Comparison of ENCODE assay signal across 23 cellular contexts in genomic region chr13:50090211-50090610, GRCh38.
DNase-seq lines count a peak whose midpoint lies in the region; ATAC-seq, FAIRE-seq and TF ChIP-seq lines count a peak whose summit lies in the region.
"Had no signal": no experiment of that assay in that cellular context is flagged by ENCODE, and none has a peak within 500 bp of the region (broad histone marks: within the 10 kb centered on the region; RNA-seq: fewer than 3 reads in every experiment).

No MANE protein-coding gene starts in this region.

- H3K27ac ChIP-seq in liver (ENCODE audit: low read depth in 1 of 2, low read length in 2 of 2) (peak overlapping the region; percentile 7 to 28), HepG2 (ENCODE audit: extremely low read length, insufficient read depth, low read length) (no peak overlapping the region), small intestine (ENCODE audit: low read depth in 1 of 2, low read length in 1 of 2) (no peak overlapping the region)
- H3K27ac ChIP-seq: 22Rv1 had no signal

- no peak for TF ChIP-seq POLR2A in HepG2 (IDR thresholded peaks at IDR 0.05; ENCODE audit: insufficient read depth in 1 of 2, low read depth in 2 of 2, low read length in 2 of 2)

- FAIRE-seq in HepG2 (lab: Jason Lieb, UNC) (no peak), TTC549 (lab: Jason Lieb, UNC) (peak; percentile 5), frontal cortex (lab: Jason Lieb, UNC) (peak; percentile 56), small intestine (lab: Jason Lieb, UNC) (no peak)
- FAIRE-seq: D721Med, G401.6, GM12891, GM19239, HTR-8/SVneo had no signal

- H3K27me3 ChIP-seq in liver (ENCODE audit: control insufficient read depth in 4 of 4, insufficient read depth in 4 of 4, low read length in 3 of 4) (no peaks in the 10 kb centered on the region), HepG2 (ENCODE audit: control insufficient read depth in 1 of 2, insufficient read depth in 2 of 2, low read length in 2 of 2) (no peaks in the 10 kb centered on the region), small intestine (ENCODE audit: control insufficient read depth in 2 of 2, insufficient read depth in 2 of 2, low read length in 2 of 2) (no peaks in the 10 kb centered on the region)
- H3K27me3 ChIP-seq: BE2C had no signal

- no peak overlapping the region for H3K4me2 ChIP-seq in HepG2 (ENCODE audit: low read depth, low read length)

- ATAC-seq in HepG2 = no peak
- ATAC-seq: HCT116 had no signal

- in situ Hi-C loops in HepG2 (cut with HindIII; ENCODE audit: extremely low pct_ligation_motif_present, low pct_unique_long_range_greater_than_20kb) = no loop called here

- H3K4me1 ChIP-seq in liver (ENCODE audit: control insufficient read depth in 4 of 4, insufficient read depth in 4 of 4, low read length in 3 of 4) (peaks cover 7 to 20% (median 10%) of the 10 kb centered on the region in 4 donors), HepG2 (ENCODE audit: insufficient read depth, low read length) (peaks cover 38% of the 10 kb centered on the region), small intestine (ENCODE audit: control insufficient read depth in 2 of 2, insufficient read depth in 1 of 2, low read depth in 1 of 2, low read length in 1 of 2) (peaks cover 0 to 10% of the 10 kb centered on the region in 2 donors)
- H3K4me1 ChIP-seq: BE2C, Caco-2 had no signal

- POLR2A ChIA-PET in HepG2 (lab: Yijun Ruan, JAX) = interaction anchor here (3.0 kb wide), 1 partner anchor 34 kb away, joined by 10 read pairs; no protein-coding TSS in a partner anchor

- H3K79me2 ChIP-seq in HepG2 (ENCODE audit: insufficient read depth, low read length) = peaks cover 74% of the 10 kb centered on the region

- H3K36me3 ChIP-seq in liver (ENCODE audit: control insufficient read depth in 4 of 4, insufficient read depth in 3 of 4, low read depth in 1 of 4, low read length in 3 of 4) = peaks cover 0 to 3% (median under 1%) of the 10 kb centered on the region in 4 donors
- peaks cover 0 to 3% of the 10 kb centered on the region in 2 experiments; a peak in 1 of 5 replicates for H3K36me3 ChIP-seq in HepG2 (replicated peaks in 1 of 2; ENCODE audit: control insufficient read depth in 1 of 2, insufficient read depth in 2 of 2, low read length in 2 of 2)
- no peaks in the 10 kb centered on the region for H3K36me3 ChIP-seq in small intestine (ENCODE audit: control insufficient read depth in 2 of 2, insufficient read depth in 2 of 2, low read length in 2 of 2)
- H3K36me3 ChIP-seq: BE2C had no signal

- WGBS in liver = 56% methylated on average over 5 of the region's 5 CpGs
- WGBS in HepG2 (ENCODE audit: low lambda C conversion rate) = 96% methylated on average over 5 of the region's 5 CpGs
- 91 to 98% (median 96%) methylated on average over 5 of the region's 5 CpGs for WGBS in small intestine, 3 donors

- H3K9me3 ChIP-seq in liver (ENCODE audit: control insufficient read depth in 4 of 4, low read length in 3 of 4) (no peaks in the 10 kb centered on the region), HepG2 (ENCODE audit: low read length) (no peaks in the 10 kb centered on the region), small intestine (ENCODE audit: control insufficient read depth, low read depth) (no peaks in the 10 kb centered on the region)
- H3K9me3 ChIP-seq: BE2C, Caco-2 had no signal

- H2AFZ ChIP-seq in HepG2 (ENCODE audit: low read length) = no peak overlapping the region

- CTCF ChIA-PET in HepG2 (lab: Yijun Ruan, JAX; ENCODE audit: low intra/inter-chr PET ratio, low total read pairs) = no interaction called here

- no TSS peak for BruUV-seq in HepG2 (replicated peaks; lab: Mats Ljungman, UMichigan)

- H4K20me1 ChIP-seq in HepG2 (ENCODE audit: insufficient read depth, low read length) = no peaks in the 10 kb centered on the region; the same call in 1 of the 2 replicates

- TF ChIP-seq RAD21 in liver (IDR thresholded peaks at IDR 0.05) (no peak), HepG2 (CRISPR knock-in tag; IDR thresholded peaks at IDR 0.05) (no peak)

- DNase-seq in HepG2 (ENCODE audit: low spot score) = no peak
- DNase-seq in frontal cortex (ENCODE audit: low spot score in 2 of 2) = no peak
- DNase-seq in small intestine = no peak
- DNase-seq in hypothalamus (lab: John Stamatoyannopoulos, UW) = no peak
- DNase-seq in A172 (ENCODE audit: low spot score) = no peak
- DNase-seq in amniotic stem cell (lab: John Stamatoyannopoulos, UW) = no peak
- DNase-seq: BE2C; C1 segment of cervical spinal cord; Caco-2; CD4-positive, CD25-positive, alpha-beta regulatory T cell; CD8-positive, alpha-beta memory T cell; GOT3; H7; HFFc6 had no signal

- H3K4me3 ChIP-seq in liver (ENCODE audit: low read depth in 1 of 3, low read length in 3 of 3) (no peak overlapping the region), HepG2 (replicated peaks in 1 of 3; ENCODE audit: insufficient read depth in 1 of 3, low read depth in 2 of 3, low read length in 3 of 3) (no peak overlapping the region), small intestine (ENCODE audit: low read depth in 1 of 2, low read length in 2 of 2) (no peak overlapping the region)

- TF ChIP-seq EP300 in HepG2 (IDR thresholded peaks at IDR 0.05; ENCODE audit: low read depth in 2 of 2, low read length in 2 of 2) (no peak), HepG2 (CRISPR knock-in tag; IDR thresholded peaks at IDR 0.05; ENCODE audit: borderline replicate concordance) (no peak)

- H3K9ac ChIP-seq in liver (ENCODE audit: low read depth in 1 of 2, low read length in 2 of 2) = peak overlapping the region in 1 of 2 donors; percentile 28
- H3K9ac ChIP-seq in HepG2 (ENCODE audit: insufficient read depth, low read depth, low read length) = no peak overlapping the region

- TF ChIP-seq CTCF in liver (IDR thresholded peaks at IDR 0.05; ENCODE audit: low read depth, low read length, missing input control) = no peak
- TF ChIP-seq CTCF in HepG2 (CRISPR knock-in tag; IDR thresholded peaks at IDR 0.05) = no peak

- intact Hi-C loops in HepG2 (cut with micrococcal nuclease; ENCODE audit: unreplicated experiment) = no loop called here

TF ChIP-seq in liver, 16 proteins besides CTCF, POLR2A, EP300 and RAD21 (continues in another document):
- no peak for TF ChIP-seq JUND (IDR thresholded peaks at IDR 0.05)
- no peak for TF ChIP-seq YY1 (IDR thresholded peaks at IDR 0.05)
- no peak for TF ChIP-seq HNF4A (conservative IDR thresholded peaks at IDR 0.05)
- no peak for TF ChIP-seq ATF3 (IDR thresholded peaks at IDR 0.05)
- TF ChIP-seq EGR1 (IDR thresholded peaks at IDR 0.05; ENCODE audit: low read depth in 2 of 2) = no peak
- TF ChIP-seq SP1 (IDR thresholded peaks at IDR 0.05) = no peak
- no peak for TF ChIP-seq FOXA2 (IDR thresholded peaks at IDR 0.05)
- no peak for TF ChIP-seq TAF1 (conservative IDR thresholded peaks at IDR 0.05)
- no peak for TF ChIP-seq RXRA (IDR thresholded peaks at IDR 0.05)
- TF ChIP-seq FOXA1 (IDR thresholded peaks at IDR 0.05) = no peak
- no peak for TF ChIP-seq ZBTB33 (IDR thresholded peaks at IDR 0.05)
- TF ChIP-seq GABPA (IDR thresholded peaks at IDR 0.05 in 1 of 2, conservative IDR thresholded peaks at IDR 0.05 in 1 of 2) = no peak

TF ChIP-seq in HepG2, 621 proteins besides CTCF, POLR2A, EP300 and RAD21:
- TF ChIP-seq ZNF501 (CRISPR knock-in tag; IDR thresholded peaks at IDR 0.05) = no peak
- no peak for TF ChIP-seq ZNF563 (CRISPR knock-in tag; IDR thresholded peaks at IDR 0.05)
- TF ChIP-seq NRL (CRISPR knock-in tag; IDR thresholded peaks at IDR 0.05; ENCODE audit: borderline replicate concordance) = no peak
- TF ChIP-seq YY1 (IDR thresholded peaks at IDR 0.05; ENCODE audit: insufficient read depth, insufficient replicate concordance, low read depth, low read length) = no peak
- TF ChIP-seq DMAP1 (CRISPR knock-in tag; IDR thresholded peaks at IDR 0.05) = no peak
- TF ChIP-seq CHCHD3 (CRISPR knock-in tag; IDR thresholded peaks at IDR 0.05) = no peak
- TF ChIP-seq ZNF619 (CRISPR knock-in tag; IDR thresholded peaks at IDR 0.05) = no peak
- no peak for TF ChIP-seq ZNF230 (CRISPR knock-in tag; IDR thresholded peaks at IDR 0.05)
- no peak for TF ChIP-seq KDM6A (CRISPR knock-in tag; IDR thresholded peaks at IDR 0.05; ENCODE audit: low read depth)
- no peak for TF ChIP-seq HCFC1 (IDR thresholded peaks at IDR 0.05; ENCODE audit: low read depth, low read length)
TF ChIP-seq in HepG2: peak in this region for 0.

Comparison
In these comparisons a context has a peak if more than half of its experiments do, and no peak if none do; other contexts are left out.
1. H3K27ac ChIP-seq: peak in liver (2 of 2); none in HepG2 (single experiment) and small intestine (0 of 2).